Comparison of ENCODE assay signal across 24 cellular contexts in the genomic region with DNA sequence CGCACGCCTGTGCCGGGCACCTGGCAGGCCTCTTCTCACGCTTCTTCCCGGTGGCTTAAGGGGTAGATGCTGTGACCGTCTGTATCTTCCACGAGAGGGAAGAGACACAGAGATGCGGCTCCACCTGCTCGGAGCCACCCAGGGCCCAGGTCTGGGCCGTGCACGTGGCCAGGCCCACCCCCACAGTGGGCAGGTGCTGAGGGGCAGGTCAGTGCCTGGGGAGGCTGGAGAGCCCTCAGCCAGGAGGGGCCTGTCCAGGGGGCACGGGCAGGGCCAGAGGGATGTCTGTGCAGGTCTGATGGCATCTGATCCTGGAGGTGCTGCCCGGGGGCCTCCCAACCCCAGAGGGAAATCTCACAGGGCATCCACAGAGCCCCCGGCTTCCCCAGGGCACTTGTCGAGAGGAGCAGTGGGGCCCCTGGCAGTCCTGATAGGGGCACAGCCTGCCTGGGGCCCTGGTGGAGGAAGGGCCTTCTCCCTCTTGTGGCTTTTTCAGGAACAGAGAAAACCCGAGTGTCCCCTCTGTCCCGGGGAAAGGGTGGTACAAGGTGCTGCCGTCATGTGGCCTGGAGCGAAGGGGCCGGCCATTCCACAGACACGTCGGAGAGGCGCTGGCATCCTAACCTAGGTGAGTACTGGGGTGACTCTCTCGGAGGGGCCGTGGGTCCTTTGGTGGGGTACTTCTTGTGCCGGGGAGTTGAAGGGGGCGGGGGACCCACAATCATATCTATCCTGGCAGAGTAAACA. TPM values are rescaled to one million over a fixed set of nuclear protein-coding genes. Genes with fewer than 3 reads are reported as not detected.
"Had no signal": no experiment of that assay in that cellular context is flagged by ENCODE, and none has a peak within 500 bp of the region (broad histone marks: within the 10 kb centered on the region; RNA-seq: fewer than 3 reads in every experiment).

No MANE protein-coding gene starts in this region.

- H3K4me3 Mint-ChIP-seq: activated naive CD4-positive, alpha-beta T cell treated with anti-CD3 and anti-CD28 coated beads, Interleukin-2, amount 10 ng/mL, durations not matched to agents 7 days and 5 days; activated T-cell treated with anti-CD3 and anti-CD28 coated beads, Interleukin-2, amount 50 U/mL, for 72 hours; dendritic cell treated with granulocyte-macrophage colony-stimulating factor and Interleukin-4, amounts not matched to agents 40 ng/mL and 50 ng/mL, for 4 days; natural killer cell; stimulated activated effector memory CD8-positive, alpha-beta T cell treated with anti-CD3 and anti-CD28 coated beads, Interleukin-12 subunit alpha, Interleukin-12 subunit beta, amount 100 ng/mL, for 72 hours had no signal

- H3K4me1 Mint-ChIP-seq: natural killer cell had no signal

- H3K27ac Mint-ChIP-seq: activated naive CD4-positive, alpha-beta T cell treated with anti-CD3 and anti-CD28 coated beads, Interleukin-2, amount 10 ng/mL, durations not matched to agents 7 days and 5 days; activated T-cell treated with anti-CD3 and anti-CD28 coated beads, Interleukin-2, amount 50 U/mL, for 72 hours; dendritic cell treated with granulocyte-macrophage colony-stimulating factor and Interleukin-4, amounts not matched to agents 40 ng/mL and 50 ng/mL, for 4 days; natural killer cell; stimulated activated effector memory CD8-positive, alpha-beta T cell treated with anti-CD3 and anti-CD28 coated beads, Interleukin-12 subunit alpha, Interleukin-12 subunit beta, amount 100 ng/mL, for 72 hours had no signal

- FAIRE-seq: small intestine had no signal

- DNase-seq: activated CD4-positive, alpha-beta T cell treated with anti-CD3 and anti-CD28 coated beads, Interleukin-2, amount 50 U/mL, for 48 hours; activated CD4-positive, CD25-positive, alpha-beta regulatory T cell treated with anti-CD3 and anti-CD28 coated beads, Interleukin-2, amount 50 U/mL, for 72 hours; activated effector memory CD4-positive, alpha-beta T cell treated with Interleukin-2 at 50 U/mL for 16 hours; activated T-cell treated with anti-CD3 and anti-CD28 coated beads, Interleukin-2, amount 50 U/mL, for 72 hours; aorta; brain microvascular endothelial cell; caudate nucleus; effector CD8-positive, alpha-beta T cell; foreskin keratinocyte; head of caudate nucleus; islet precursor cell; left cardiac atrium; midbrain; natural killer cell; occipital lobe; small intestine; stimulated activated CD4-positive, alpha-beta T cell treated with anti-CD3 and anti-CD28 coated beads, Interleukin-2, amount 100 ng/mL, for 24 hours; WERI-Rb-1 had no signal

- H3K36me3 Mint-ChIP-seq: activated naive CD4-positive, alpha-beta T cell treated with anti-CD3 and anti-CD28 coated beads, Interleukin-2, amount 10 ng/mL, durations not matched to agents 7 days and 5 days; natural killer cell; stimulated activated effector memory CD8-positive, alpha-beta T cell treated with anti-CD3 and anti-CD28 coated beads, Interleukin-12 subunit alpha, Interleukin-12 subunit beta, amount 100 ng/mL, for 72 hours had no signal

- H3K27me3 Mint-ChIP-seq: activated naive CD4-positive, alpha-beta T cell treated with anti-CD3 and anti-CD28 coated beads, Interleukin-2, amount 10 ng/mL, durations not matched to agents 7 days and 5 days had no signal

- H3K9me3 Mint-ChIP-seq: dendritic cell treated with granulocyte-macrophage colony-stimulating factor and Interleukin-4, amounts not matched to agents 40 ng/mL and 50 ng/mL, for 4 days; natural killer cell; stimulated activated effector memory CD8-positive, alpha-beta T cell treated with anti-CD3 and anti-CD28 coated beads, Interleukin-12 subunit alpha, Interleukin-12 subunit beta, amount 100 ng/mL, for 72 hours had no signal

- ATAC-seq: activated T-cell treated with anti-CD3 and anti-CD28 coated beads, Interleukin-2, amount 50 U/mL, for 72 hours; foreskin keratinocyte; left cardiac atrium; natural killer cell; sciatic nerve; SK-N-SH treated with all-trans-retinoic acid at 6 μM for 48 hours; stimulated activated effector memory CD8-positive, alpha-beta T cell treated with anti-CD3 and anti-CD28 coated beads, Interleukin-12 subunit alpha, Interleukin-12 subunit beta, amount 100 ng/mL, for 72 hours had no signal

RNA-seq across cellular contexts. Expression of gene CHRNA4, which starts 50.2 kb away (rescaled TPM):
- total RNA-seq: activated T-cell treated with anti-CD3 and anti-CD28 coated beads, Interleukin-2, amount 50 U/mL, for 72 hours; aorta; foreskin keratinocyte; natural killer cell; T-helper 2 cell treated with Interferon-gamma antibody and Interleukin-4, amounts not matched to agents 100 ng/mL and 5 ng/mL, for 36 hours had no signal
